12 cellular contexts compared by ENCODE assay signal in the genomic region with DNA sequence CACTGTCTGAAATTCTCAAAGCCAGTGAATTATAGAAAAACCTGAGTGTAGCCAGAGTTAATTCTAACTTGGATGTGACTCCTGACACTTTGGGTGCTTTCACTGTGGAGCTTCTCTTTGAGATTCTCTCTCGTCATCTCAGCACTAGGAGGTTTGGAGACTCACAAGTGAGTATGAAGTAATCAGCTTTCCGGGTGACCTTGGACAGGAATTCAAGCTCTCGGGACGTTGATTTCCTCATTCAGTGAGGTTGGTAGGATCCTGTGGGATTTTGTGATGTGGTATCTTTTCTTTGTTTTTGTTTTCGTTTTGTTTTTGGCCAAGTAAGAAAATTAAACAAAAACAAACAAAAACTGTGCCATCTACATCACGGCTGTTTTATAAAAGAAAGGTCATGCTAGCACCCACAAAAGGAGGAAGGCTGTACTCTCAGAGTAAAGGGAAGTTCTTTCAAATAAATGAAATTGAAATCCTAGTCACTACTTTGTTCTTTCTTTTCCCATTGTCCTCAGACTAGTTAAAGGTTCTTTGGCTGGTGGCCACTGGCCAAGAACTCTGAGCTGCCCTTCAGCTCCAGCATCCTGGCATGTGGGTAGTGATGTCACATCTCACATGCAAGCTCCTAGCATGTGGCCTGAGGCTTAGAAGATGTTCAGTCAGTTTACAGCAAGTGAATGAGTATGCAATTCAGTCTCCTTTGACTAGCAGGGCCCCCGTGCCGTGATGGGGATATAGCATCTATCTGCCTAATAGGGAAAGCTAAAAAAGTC.
DNase-seq lines count a peak whose midpoint lies in the region; ATAC-seq and TF ChIP-seq lines count a peak whose summit lies in the region.
"Had no signal": no experiment of that assay in that cellular context is flagged by ENCODE, and none has a peak within 500 bp of the region (broad histone marks: within the 10 kb centered on the region; RNA-seq: fewer than 3 reads in every experiment).

No MANE protein-coding gene starts in this region.

- H3K9me3 ChIP-seq in subcutaneous abdominal adipose tissue (ENCODE audit: control insufficient read depth in 5 of 5, low read length in 5 of 5) = no peaks in the 10 kb centered on the region
- H3K9me3 ChIP-seq: thoracic aorta had no signal

- peak; percentile 5 for DNase-seq in SIG-M5 treated with dmso at 0.1 percent for 504 hours (lab: John Stamatoyannopoulos, UW; ENCODE audit: unreplicated experiment)
- no peak for DNase-seq in SIG-M5 (lab: John Stamatoyannopoulos, UW)
- DNase-seq in astrocyte of the spinal cord (ENCODE audit: low read depth, low spot score) = peak; percentile 67
- DNase-seq in left cardiac atrium = peak; percentile 56
- DNase-seq in NCI-H1436 (lab: John Stamatoyannopoulos, UW) = no peak
- DNase-seq in activated naive CD4-positive, alpha-beta T cell treated with anti-CD3 and anti-CD28 coated beads, Interleukin-2, amount 50 U/mL, for 16 hours = no peak
- DNase-seq: 8988T, NCI-H524 had no signal

- no peak overlapping the region for H3K9ac ChIP-seq in subcutaneous abdominal adipose tissue (ENCODE audit: low read length in 5 of 5)

- no peaks in the 10 kb centered on the region for H3K27me3 ChIP-seq in subcutaneous abdominal adipose tissue (ENCODE audit: control insufficient read depth in 5 of 5, insufficient read depth in 4 of 5, low read length in 5 of 5)

- in situ Hi-C loops in astrocyte of the spinal cord (cut with HindIII; ENCODE audit: low sequenced_read_pairs) = no loop called here

- peak overlapping the region; percentile 46 for H3K27ac ChIP-seq in subcutaneous abdominal adipose tissue (ENCODE audit: low read depth, low read length)
- H3K27ac ChIP-seq: thoracic aorta had no signal

- ATAC-seq in left cardiac atrium (no peak), GM18909 (IDR thresholded peaks at IDR 0.05; ENCODE audit: poor library complexity, unreplicated experiment) (no peak)
- ATAC-seq: GM12878 had no signal

- H3K4me1 ChIP-seq in subcutaneous abdominal adipose tissue (ENCODE audit: control insufficient read depth in 5 of 5, insufficient read depth in 5 of 5, low read length in 5 of 5) = peaks cover 8 to 44% (median 42%) of the 10 kb centered on the region in 5 donors

- intact Hi-C loops in left cardiac atrium (cut with DNase I) = loop anchor here in 1 of 2 donors (5.0 kb wide), 1 partner anchor 328 kb away; no protein-coding TSS in a partner anchor

- no peak for TF ChIP-seq CTCF in astrocyte of the spinal cord (IDR thresholded peaks at IDR 0.05; ENCODE audit: low read depth, low read length)

- H3K36me3 ChIP-seq in subcutaneous abdominal adipose tissue (ENCODE audit: control insufficient read depth in 5 of 5, insufficient read depth in 5 of 5, low read length in 5 of 5) = peaks cover 16 to 37% (median 29%) of the 10 kb centered on the region in 5 donors

- H3K4me3 ChIP-seq in astrocyte of the spinal cord (ENCODE audit: low read depth, low read length) (no peak overlapping the region), subcutaneous abdominal adipose tissue (ENCODE audit: low read depth in 1 of 5, low read length in 5 of 5) (no peak overlapping the region)
- H3K4me3 ChIP-seq: GM12878, thoracic aorta had no signal

Comparison
In these comparisons a context has a peak if more than half of its experiments do, and no peak if none do; other contexts are left out.
1. DNase-seq: peak in SIG-M5 treated with dmso at 0.1 percent for 504 hours (single experiment), astrocyte of the spinal cord (single experiment) and left cardiac atrium (single experiment); none in SIG-M5 (single experiment), NCI-H1436 (single experiment) and activated naive CD4-positive, alpha-beta T cell treated with anti-CD3 and anti-CD28 coated beads, Interleukin-2, amount 50 U/mL, for 16 hours (single experiment).